Comparison of ENCODE assay signal across 17 cellular contexts in the genomic region with DNA sequence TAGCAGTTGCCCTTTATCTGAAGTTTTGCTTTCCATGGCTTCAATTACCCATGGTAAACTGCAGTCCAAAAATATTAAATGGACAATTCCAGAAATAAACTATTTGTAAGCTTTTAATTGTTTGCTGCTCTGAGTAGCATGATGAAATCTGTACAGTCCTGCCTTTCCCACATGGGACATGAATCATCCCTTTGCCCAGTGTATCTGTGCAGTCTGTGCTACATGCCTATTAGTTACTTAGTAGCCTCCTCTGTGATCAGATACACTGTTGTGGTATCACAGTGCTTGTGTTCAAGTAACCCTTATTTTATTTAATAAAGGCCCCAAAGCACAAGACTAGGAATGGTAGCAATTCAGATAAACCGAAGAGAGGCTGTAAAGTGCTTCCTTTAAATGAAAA.
A peak's percentile ranks its signal among the peaks of the same experiment; 100 is the strongest.
DNase-seq lines count a peak whose midpoint lies in the region; TF ChIP-seq lines count a peak whose summit lies in the region.
"Had no signal": no experiment of that assay in that cellular context is flagged by ENCODE, and none has a peak within 500 bp of the region (broad histone marks: within the 10 kb centered on the region; RNA-seq: fewer than 3 reads in every experiment).

No MANE protein-coding gene starts in this region.

- no TSS peak for BruUV-seq in PC-9 (replicated peaks; lab: Mats Ljungman, UMichigan)

- no peaks in the 10 kb centered on the region for H3K9me2 ChIP-seq in PC-9 (ENCODE audit: insufficient read depth)

- no peak overlapping the region for H3K27ac ChIP-seq in PC-9
- H3K27ac ChIP-seq: esophagus squamous epithelium had no signal

- peak; percentile 34 for DNase-seq in AG04449 (ENCODE audit: low read depth, low spot score)
- DNase-seq in LHCN-M2 (ENCODE audit: low read depth) = peak; percentile 8
- DNase-seq in choroid plexus epithelial cell (ENCODE audit: low read depth) = peak; percentile 82
- DNase-seq in iris pigment epithelial cell (ENCODE audit: low read depth) = peak; percentile 87
- no peak for DNase-seq in posterior cingulate gyrus
- no peak for DNase-seq in germinal center (ENCODE audit: low spot score)
- DNase-seq in GF-D8 (lab: John Stamatoyannopoulos, UW) = no peak
- DNase-seq in PC-9 = no peak
- DNase-seq: activated CD4-positive, CD25-positive, alpha-beta regulatory T cell; activated gamma-delta T cell; CD8-positive, alpha-beta T cell; dermis blood vessel endothelial cell; esophagus squamous epithelium; naive thymus-derived CD8-positive, alpha-beta T cell; NCI-H1092 treated with DMSO at 0.1 percent for 48 hours; NK-92 treated with Interleukin-12 subunit alpha and Interleukin-12 subunit beta, amount 100 ng/mL, for 24 hours; T-helper 2 cell had no signal

- no peaks in the 10 kb centered on the region for H3F3A ChIP-seq in PC-9 (ENCODE audit: insufficient read depth, low read depth)

- intact Hi-C loops in posterior cingulate gyrus (cut with DNase I) = no loop called here
- intact Hi-C loops in PC-9 (cut with micrococcal nuclease; ENCODE audit: unreplicated experiment) = no loop called here

- H3K4me3 ChIP-seq in AG04449 (ENCODE audit: low read depth, low read length) (no peak overlapping the region), choroid plexus epithelial cell (ENCODE audit: low read depth, low read length) (no peak overlapping the region), PC-9 (no peak overlapping the region)
- H3K4me3 ChIP-seq: esophagus squamous epithelium had no signal

- CTCF ChIA-PET in AG04449 (lab: Yijun Ruan, JAX) = no interaction called here
- CTCF ChIA-PET in PC-9 (lab: Charles Lee) = no interaction called here

- POLR2A ChIA-PET in AG04449 (lab: Yijun Ruan, JAX) = no interaction called here
- POLR2A ChIA-PET in PC-9 (lab: Charles Lee; ENCODE audit: unreplicated experiment) = no interaction called here

- H2AFZ ChIP-seq in PC-9 = no peak overlapping the region

- TF ChIP-seq CTCF in AG04449 (IDR thresholded peaks at IDR 0.05; ENCODE audit: insufficient read depth, low read length, missing control alignments) = no peak
- TF ChIP-seq CTCF in choroid plexus epithelial cell (conservative IDR thresholded peaks at IDR 0.05; ENCODE audit: low read depth, low read length) = no peak
- TF ChIP-seq CTCF in PC-9 (conservative IDR thresholded peaks at IDR 0.05) = no peak

- no peaks in the 10 kb centered on the region for H4K20me1 ChIP-seq in PC-9 (ENCODE audit: insufficient read depth)

- no peaks in the 10 kb centered on the region for H3K79me2 ChIP-seq in PC-9 (ENCODE audit: low read depth)

- no peak overlapping the region for H3K4me2 ChIP-seq in PC-9

- H3K27me3 ChIP-seq in PC-9 (ENCODE audit: insufficient read depth, low read depth) = no peaks in the 10 kb centered on the region
- H3K27me3 ChIP-seq: esophagus squamous epithelium had no signal

- no peaks in the 10 kb centered on the region for H3K9me3 ChIP-seq in PC-9 (ENCODE audit: insufficient read depth, low read depth)
- H3K9me3 ChIP-seq: esophagus squamous epithelium had no signal

- no peaks in the 10 kb centered on the region for H3K4me1 ChIP-seq in PC-9 (replicated peaks; ENCODE audit: insufficient read depth)
- H3K4me1 ChIP-seq: esophagus squamous epithelium had no signal

- H3K36me3 ChIP-seq in PC-9 (ENCODE audit: low read depth) = no peaks in the 10 kb centered on the region
- H3K36me3 ChIP-seq: esophagus squamous epithelium had no signal

Comparison
In these comparisons a context has a peak if more than half of its experiments do, and no peak if none do; other contexts are left out.
1. DNase-seq: peak in AG04449 (single experiment), LHCN-M2 (single experiment), choroid plexus epithelial cell (single experiment) and iris pigment epithelial cell (single experiment); none in posterior cingulate gyrus (0 of 10), germinal center (single experiment), GF-D8 (single experiment) and PC-9 (0 of 2).